ENCODE assay signal across 1 cellular context in the genomic region with DNA sequence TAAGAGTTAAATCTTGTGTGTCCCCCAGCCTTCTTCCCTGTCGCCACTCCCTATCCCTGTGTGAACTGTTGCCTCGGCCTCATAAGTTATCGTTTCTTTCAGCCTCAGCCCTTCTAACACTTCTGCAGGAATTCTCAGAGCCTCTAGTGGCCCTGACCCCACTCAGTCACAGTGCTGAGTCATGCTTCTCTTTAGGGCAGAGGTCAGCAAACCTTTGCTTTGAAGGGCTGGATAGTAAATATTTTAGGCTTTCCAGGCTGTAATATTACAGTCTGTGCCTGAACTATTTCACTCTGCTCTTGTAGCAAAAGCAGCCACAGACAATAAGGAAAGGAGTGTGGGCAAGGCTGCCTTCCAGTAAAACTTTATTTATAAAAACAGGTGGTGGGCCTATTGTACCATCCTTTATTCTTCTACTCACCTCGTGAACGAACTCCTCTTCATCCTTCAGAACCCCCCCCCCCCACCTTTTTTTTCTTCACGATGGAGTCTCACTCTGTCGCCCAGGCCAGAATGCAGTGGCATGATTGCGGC.
A peak's percentile ranks its signal among the peaks of the same experiment; 100 is the strongest.
TF ChIP-seq lines count a peak whose summit lies in the region.

No MANE protein-coding gene starts in this region.

TF ChIP-seq in HepG2, 621 proteins besides CTCF, POLR2A, EP300 and RAD21 (continued from another document and continues in another):
- TF ChIP-seq, protein P1, sequence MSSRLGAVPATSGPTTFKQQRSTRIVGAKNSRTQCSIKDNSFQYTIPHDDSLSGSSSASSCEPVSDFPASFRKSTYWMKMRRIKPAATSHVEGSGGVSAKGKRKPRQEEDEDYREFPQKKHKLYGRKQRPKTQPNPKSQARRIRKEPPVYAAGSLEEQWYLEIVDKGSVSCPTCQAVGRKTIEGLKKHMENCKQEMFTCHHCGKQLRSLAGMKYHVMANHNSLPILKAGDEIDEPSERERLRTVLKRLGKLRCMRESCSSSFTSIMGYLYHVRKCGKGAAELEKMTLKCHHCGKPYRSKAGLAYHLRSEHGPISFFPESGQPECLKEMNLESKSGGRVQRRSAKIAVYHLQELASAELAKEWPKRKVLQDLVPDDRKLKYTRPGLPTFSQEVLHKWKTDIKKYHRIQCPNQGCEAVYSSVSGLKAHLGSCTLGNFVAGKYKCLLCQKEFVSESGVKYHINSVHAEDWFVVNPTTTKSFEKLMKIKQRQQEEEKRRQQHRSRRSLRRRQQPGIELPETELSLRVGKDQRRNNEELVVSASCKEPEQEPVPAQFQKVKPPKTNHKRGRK (CRISPR knock-in tag; IDR thresholded peaks at IDR 0.05): no peak
- TF ChIP-seq, protein P2, sequence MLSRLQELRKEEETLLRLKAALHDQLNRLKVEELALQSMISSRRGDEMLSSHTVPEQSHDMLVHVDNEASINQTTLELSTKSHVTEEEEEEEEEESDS (CRISPR knock-in tag; IDR thresholded peaks at IDR 0.05; ENCODE audit: borderline replicate concordance): no peak
- TF ChIP-seq TBL1XR1 (IDR thresholded peaks at IDR 0.05; ENCODE audit: borderline replicate concordance, low read length, partially characterized antibody) (peak; percentile 54), NKX3-1 (CRISPR knock-in tag; IDR thresholded peaks at IDR 0.05) (no peak), POLR2AphosphoS5 (IDR thresholded peaks at IDR 0.05; ENCODE audit: low read depth, low read length) (no peak), ZNF562 (CRISPR knock-in tag; IDR thresholded peaks at IDR 0.05; ENCODE audit: borderline replicate concordance) (no peak), SIN3B (IDR thresholded peaks at IDR 0.05; ENCODE audit: low read length) (no peak), ZSCAN31 (CRISPR knock-in tag; IDR thresholded peaks at IDR 0.05; ENCODE audit: low read depth) (no peak), ZNF317 (CRISPR knock-in tag; IDR thresholded peaks at IDR 0.05) (no peak), CC2D1A (CRISPR knock-in tag; IDR thresholded peaks at IDR 0.05) (no peak), ETV5 (CRISPR knock-in tag; IDR thresholded peaks at IDR 0.05; ENCODE audit: borderline replicate concordance) (peak; percentile 12; the same call in 1 of the 2 replicates), FOSL1 (CRISPR knock-in tag; IDR thresholded peaks at IDR 0.05; ENCODE audit: borderline replicate concordance) (peak; percentile 85), ZBTB7B (CRISPR knock-in tag; IDR thresholded peaks at IDR 0.05) (no peak), MEIS2 (CRISPR knock-in tag; IDR thresholded peaks at IDR 0.05) (no peak), ZNF34 (CRISPR knock-in tag; IDR thresholded peaks at IDR 0.05; ENCODE audit: borderline replicate concordance) (no peak), KDM4B (CRISPR knock-in tag; IDR thresholded peaks at IDR 0.05) (peak; percentile 58; the same call in 1 of the 2 replicates), CBX5 (CRISPR knock-in tag; IDR thresholded peaks at IDR 0.05; ENCODE audit: borderline replicate concordance) (peak; percentile 64; the same call in 1 of the 2 replicates), NR2C2 (CRISPR knock-in tag; IDR thresholded peaks at IDR 0.05; ENCODE audit: borderline replicate concordance) (peak; percentile 86), NR2F2 (IDR thresholded peaks at IDR 0.05; ENCODE audit: borderline replicate concordance, low read depth) (peak; percentile 95), TAF1 (CRISPR knock-in tag; IDR thresholded peaks at IDR 0.05) (no peak), KLF13 (CRISPR knock-in tag; IDR thresholded peaks at IDR 0.05) (no peak), NONO (IDR thresholded peaks at IDR 0.05) (no peak), NONO (CRISPR knock-in tag; conservative IDR thresholded peaks at IDR 0.05) (no peak), ZNF354B (CRISPR knock-in tag; IDR thresholded peaks at IDR 0.05) (no peak), ISX (CRISPR knock-in tag; conservative IDR thresholded peaks at IDR 0.05) (no peak), CENPT (CRISPR knock-in tag; IDR thresholded peaks at IDR 0.05; ENCODE audit: low read depth) (no peak), ZNF644 (CRISPR knock-in tag; IDR thresholded peaks at IDR 0.05; ENCODE audit: low read depth) (no peak), SOX13 (IDR thresholded peaks at IDR 0.05) (no peak), SOX13 (CRISPR knock-in tag; conservative IDR thresholded peaks at IDR 0.05 in 1 of 2, IDR thresholded peaks at IDR 0.05 in 1 of 2) (peak in 1 of 2 experiments; percentile 53; a peak in 1 of 4 replicates), JUNB (CRISPR knock-in tag; IDR thresholded peaks at IDR 0.05; ENCODE audit: borderline replicate concordance) (no peak), MIER2 (CRISPR knock-in tag; IDR thresholded peaks at IDR 0.05) (0 out of 2 replicates have a peak, but pooled peaks have one; percentile 40), ZNF343 (CRISPR knock-in tag; IDR thresholded peaks at IDR 0.05) (no peak), THAP11 (CRISPR knock-in tag; IDR thresholded peaks at IDR 0.05) (peak; percentile 49), ZMYM3 (CRISPR knock-in tag; IDR thresholded peaks at IDR 0.05) (peak; percentile 45; the same call in 1 of the 2 replicates), ZNF792 (CRISPR knock-in tag; IDR thresholded peaks at IDR 0.05) (peak; percentile 39; the same call in 1 of the 2 replicates)
- TF ChIP-seq, protein P3, sequence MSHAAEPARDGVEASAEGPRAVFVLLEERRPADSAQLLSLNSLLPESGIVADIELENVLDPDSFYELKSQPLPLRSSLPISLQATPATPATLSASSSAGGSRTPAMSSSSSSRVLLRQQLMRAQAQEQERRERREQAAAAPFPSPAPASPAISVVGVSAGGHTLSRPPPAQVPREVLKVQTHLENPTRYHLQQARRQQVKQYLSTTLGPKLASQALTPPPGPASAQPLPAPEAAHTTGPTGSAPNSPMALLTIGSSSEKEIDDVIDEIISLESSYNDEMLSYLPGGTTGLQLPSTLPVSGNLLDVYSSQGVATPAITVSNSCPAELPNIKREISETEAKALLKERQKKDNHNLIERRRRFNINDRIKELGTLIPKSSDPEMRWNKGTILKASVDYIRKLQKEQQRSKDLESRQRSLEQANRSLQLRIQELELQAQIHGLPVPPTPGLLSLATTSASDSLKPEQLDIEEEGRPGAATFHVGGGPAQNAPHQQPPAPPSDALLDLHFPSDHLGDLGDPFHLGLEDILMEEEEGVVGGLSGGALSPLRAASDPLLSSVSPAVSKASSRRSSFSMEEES (CRISPR knock-in tag; IDR thresholded peaks at IDR 0.05): 0 out of 2 replicates have a peak, but pooled peaks have one; percentile 24
- TF ChIP-seq, protein P4, sequence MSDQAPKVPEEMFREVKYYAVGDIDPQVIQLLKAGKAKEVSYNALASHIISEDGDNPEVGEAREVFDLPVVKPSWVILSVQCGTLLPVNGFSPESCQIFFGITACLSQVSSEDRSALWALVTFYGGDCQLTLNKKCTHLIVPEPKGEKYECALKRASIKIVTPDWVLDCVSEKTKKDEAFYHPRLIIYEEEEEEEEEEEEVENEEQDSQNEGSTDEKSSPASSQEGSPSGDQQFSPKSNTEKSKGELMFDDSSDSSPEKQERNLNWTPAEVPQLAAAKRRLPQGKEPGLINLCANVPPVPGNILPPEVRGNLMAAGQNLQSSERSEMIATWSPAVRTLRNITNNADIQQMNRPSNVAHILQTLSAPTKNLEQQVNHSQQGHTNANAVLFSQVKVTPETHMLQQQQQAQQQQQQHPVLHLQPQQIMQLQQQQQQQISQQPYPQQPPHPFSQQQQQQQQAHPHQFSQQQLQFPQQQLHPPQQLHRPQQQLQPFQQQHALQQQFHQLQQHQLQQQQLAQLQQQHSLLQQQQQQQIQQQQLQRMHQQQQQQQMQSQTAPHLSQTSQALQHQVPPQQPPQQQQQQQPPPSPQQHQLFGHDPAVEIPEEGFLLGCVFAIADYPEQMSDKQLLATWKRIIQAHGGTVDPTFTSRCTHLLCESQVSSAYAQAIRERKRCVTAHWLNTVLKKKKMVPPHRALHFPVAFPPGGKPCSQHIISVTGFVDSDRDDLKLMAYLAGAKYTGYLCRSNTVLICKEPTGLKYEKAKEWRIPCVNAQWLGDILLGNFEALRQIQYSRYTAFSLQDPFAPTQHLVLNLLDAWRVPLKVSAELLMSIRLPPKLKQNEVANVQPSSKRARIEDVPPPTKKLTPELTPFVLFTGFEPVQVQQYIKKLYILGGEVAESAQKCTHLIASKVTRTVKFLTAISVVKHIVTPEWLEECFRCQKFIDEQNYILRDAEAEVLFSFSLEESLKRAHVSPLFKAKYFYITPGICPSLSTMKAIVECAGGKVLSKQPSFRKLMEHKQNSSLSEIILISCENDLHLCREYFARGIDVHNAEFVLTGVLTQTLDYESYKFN (CRISPR knock-in tag; conservative IDR thresholded peaks at IDR 0.05): peak; percentile 79
- TF ChIP-seq, protein P5, sequence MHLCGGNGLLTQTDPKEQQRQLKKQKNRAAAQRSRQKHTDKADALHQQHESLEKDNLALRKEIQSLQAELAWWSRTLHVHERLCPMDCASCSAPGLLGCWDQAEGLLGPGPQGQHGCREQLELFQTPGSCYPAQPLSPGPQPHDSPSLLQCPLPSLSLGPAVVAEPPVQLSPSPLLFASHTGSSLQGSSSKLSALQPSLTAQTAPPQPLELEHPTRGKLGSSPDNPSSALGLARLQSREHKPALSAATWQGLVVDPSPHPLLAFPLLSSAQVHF (CRISPR knock-in tag; IDR thresholded peaks at IDR 0.05): no peak
- TF ChIP-seq, protein P6, sequence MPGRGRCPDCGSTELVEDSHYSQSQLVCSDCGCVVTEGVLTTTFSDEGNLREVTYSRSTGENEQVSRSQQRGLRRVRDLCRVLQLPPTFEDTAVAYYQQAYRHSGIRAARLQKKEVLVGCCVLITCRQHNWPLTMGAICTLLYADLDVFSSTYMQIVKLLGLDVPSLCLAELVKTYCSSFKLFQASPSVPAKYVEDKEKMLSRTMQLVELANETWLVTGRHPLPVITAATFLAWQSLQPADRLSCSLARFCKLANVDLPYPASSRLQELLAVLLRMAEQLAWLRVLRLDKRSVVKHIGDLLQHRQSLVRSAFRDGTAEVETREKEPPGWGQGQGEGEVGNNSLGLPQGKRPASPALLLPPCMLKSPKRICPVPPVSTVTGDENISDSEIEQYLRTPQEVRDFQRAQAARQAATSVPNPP (CRISPR knock-in tag; IDR thresholded peaks at IDR 0.05): no peak
- TF ChIP-seq, protein P7, sequence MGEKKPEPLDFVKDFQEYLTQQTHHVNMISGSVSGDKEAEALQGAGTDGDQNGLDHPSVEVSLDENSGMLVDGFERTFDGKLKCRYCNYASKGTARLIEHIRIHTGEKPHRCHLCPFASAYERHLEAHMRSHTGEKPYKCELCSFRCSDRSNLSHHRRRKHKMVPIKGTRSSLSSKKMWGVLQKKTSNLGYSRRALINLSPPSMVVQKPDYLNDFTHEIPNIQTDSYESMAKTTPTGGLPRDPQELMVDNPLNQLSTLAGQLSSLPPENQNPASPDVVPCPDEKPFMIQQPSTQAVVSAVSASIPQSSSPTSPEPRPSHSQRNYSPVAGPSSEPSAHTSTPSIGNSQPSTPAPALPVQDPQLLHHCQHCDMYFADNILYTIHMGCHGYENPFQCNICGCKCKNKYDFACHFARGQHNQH (CRISPR knock-in tag; IDR thresholded peaks at IDR 0.05): peak; percentile 70
- TF ChIP-seq, protein P8, sequence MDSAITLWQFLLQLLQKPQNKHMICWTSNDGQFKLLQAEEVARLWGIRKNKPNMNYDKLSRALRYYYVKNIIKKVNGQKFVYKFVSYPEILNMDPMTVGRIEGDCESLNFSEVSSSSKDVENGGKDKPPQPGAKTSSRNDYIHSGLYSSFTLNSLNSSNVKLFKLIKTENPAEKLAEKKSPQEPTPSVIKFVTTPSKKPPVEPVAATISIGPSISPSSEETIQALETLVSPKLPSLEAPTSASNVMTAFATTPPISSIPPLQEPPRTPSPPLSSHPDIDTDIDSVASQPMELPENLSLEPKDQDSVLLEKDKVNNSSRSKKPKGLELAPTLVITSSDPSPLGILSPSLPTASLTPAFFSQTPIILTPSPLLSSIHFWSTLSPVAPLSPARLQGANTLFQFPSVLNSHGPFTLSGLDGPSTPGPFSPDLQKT (CRISPR knock-in tag; IDR thresholded peaks at IDR 0.05; ENCODE audit: borderline replicate concordance): no peak
- TF ChIP-seq, protein P9, sequence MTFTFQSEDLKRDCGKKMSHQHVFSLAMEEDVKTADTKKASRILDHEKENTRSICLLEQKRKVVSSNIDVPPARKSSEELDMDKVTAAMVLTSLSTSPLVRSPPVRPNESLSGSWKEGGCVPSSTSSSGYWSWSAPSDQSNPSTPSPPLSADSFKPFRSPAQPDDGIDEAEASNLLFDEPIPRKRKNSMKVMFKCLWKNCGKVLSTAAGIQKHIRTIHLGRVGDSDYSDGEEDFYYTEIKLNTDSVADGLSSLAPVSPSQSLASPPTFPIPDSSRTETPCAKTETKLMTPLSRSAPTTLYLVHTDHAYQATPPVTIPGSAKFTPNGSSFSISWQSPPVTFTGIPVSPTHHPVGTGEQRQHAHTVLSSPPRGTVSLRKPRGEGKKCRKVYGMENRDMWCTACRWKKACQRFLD (CRISPR knock-in tag; IDR thresholded peaks at IDR 0.05; ENCODE audit: borderline replicate concordance): no peak
- TF ChIP-seq, protein P10, sequence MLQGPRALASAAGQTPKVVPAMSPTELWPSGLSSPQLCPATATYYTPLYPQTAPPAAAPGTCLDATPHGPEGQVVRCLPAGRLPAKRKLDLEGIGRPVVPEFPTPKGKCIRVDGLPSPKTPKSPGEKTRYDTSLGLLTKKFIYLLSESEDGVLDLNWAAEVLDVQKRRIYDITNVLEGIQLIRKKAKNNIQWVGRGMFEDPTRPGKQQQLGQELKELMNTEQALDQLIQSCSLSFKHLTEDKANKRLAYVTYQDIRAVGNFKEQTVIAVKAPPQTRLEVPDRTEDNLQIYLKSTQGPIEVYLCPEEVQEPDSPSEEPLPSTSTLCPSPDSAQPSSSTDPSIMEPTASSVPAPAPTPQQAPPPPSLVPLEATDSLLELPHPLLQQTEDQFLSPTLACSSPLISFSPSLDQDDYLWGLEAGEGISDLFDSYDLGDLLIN (CRISPR knock-in tag; IDR thresholded peaks at IDR 0.05; ENCODE audit: borderline replicate concordance): no peak
- TF ChIP-seq, protein P11, sequence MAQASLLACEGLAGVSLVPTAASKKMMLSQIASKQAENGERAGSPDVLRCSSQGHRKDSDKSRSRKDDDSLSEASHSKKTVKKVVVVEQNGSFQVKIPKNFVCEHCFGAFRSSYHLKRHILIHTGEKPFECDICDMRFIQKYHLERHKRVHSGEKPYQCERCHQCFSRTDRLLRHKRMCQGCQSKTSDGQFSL (CRISPR knock-in tag; IDR thresholded peaks at IDR 0.05): 0 out of 2 replicates have a peak, but pooled peaks have one; percentile 41
